Comparison of ENCODE assay signal across 12 cellular contexts in the genomic region with DNA sequence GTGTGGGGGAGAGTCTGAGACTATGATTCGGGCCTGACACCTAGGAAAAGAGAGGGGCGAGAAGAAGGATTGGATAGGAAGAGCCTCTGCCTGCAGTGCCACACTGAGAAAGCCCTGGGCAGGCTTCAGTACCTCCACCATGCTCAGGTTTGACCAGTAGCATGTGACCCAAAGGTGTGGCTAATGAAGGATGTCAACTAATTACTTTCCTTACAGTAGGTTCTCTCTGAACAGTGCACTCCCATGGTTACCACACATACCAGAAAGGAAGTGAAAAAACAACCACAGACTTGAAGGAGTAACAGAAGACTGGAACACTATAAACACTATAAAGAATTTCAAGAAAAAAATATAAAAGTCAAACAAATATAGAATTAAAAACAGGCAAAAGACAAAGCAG. TPM values are rescaled to one million over a fixed set of nuclear protein-coding genes. Genes with fewer than 3 reads are reported as not detected.
DNase-seq lines count a peak whose midpoint lies in the region; ATAC-seq, FAIRE-seq and TF ChIP-seq lines count a peak whose summit lies in the region.
"Had no signal": no experiment of that assay in that cellular context is flagged by ENCODE, and none has a peak within 500 bp of the region (broad histone marks: within the 10 kb centered on the region; RNA-seq: fewer than 3 reads in every experiment).

No MANE protein-coding gene starts in this region.

- ATAC-seq in GM18499 (IDR thresholded peaks at IDR 0.05; ENCODE audit: insufficient read depth, unreplicated experiment) (peak; percentile 96), GM19468 (IDR thresholded peaks at IDR 0.05; ENCODE audit: extremely low read depth, unreplicated experiment) (peak; percentile 94), HG03095 (IDR thresholded peaks at IDR 0.05; ENCODE audit: unreplicated experiment) (peak; percentile 73)

- 93% methylated on average over 2 of the region's 2 CpGs for WGBS in smooth muscle cell (ENCODE audit: low lambda C conversion rate)

- TF ChIP-seq CTCF in smooth muscle cell (IDR thresholded peaks at IDR 0.05; ENCODE audit: borderline replicate concordance, insufficient read depth, poor library complexity, severe bottlenecking) (no peak), kidney (IDR thresholded peaks at IDR 0.05; ENCODE audit: borderline replicate concordance, extremely low read depth, insufficient read depth) (no peak), endothelial cell (IDR thresholded peaks at IDR 0.05; ENCODE audit: unreplicated experiment) (no peak)

- H3K9me3 ChIP-seq in smooth muscle cell (replicated peaks; ENCODE audit: low read depth) (no peaks in the 10 kb centered on the region), kidney (ENCODE audit: control insufficient read depth in 1 of 2, low read length in 2 of 2) (no peaks in the 10 kb centered on the region)

- no peaks in the 10 kb centered on the region for H3K27me3 ChIP-seq in smooth muscle cell (ENCODE audit: low read depth)

- peaks cover 1% of the 10 kb centered on the region for H3K4me1 ChIP-seq in smooth muscle cell (ENCODE audit: low read depth)
- H3K4me1 ChIP-seq in kidney (ENCODE audit: control insufficient read depth in 1 of 2, insufficient read depth in 1 of 2, low read depth in 1 of 2, low read length in 2 of 2) = no peaks in the 10 kb centered on the region

- DNase-seq in RCC 7860 (ENCODE audit: low spot score) (no peak), smooth muscle cell (lab: John Stamatoyannopoulos, UW; ENCODE audit: unreplicated experiment) (no peak), COLO829 (ENCODE audit: low spot score) (no peak), kidney (no peak), endothelial cell (ENCODE audit: low spot score) (no peak)
- DNase-seq: activated effector memory CD4-positive, alpha-beta T cell treated with Interleukin-2 at 50 U/mL for 16 hours; effector CD8-positive, alpha-beta T cell; HCEC 1CT; NCI-H1930 had no signal

- H3K9ac ChIP-seq in smooth muscle cell (ENCODE audit: low read depth) = no peak overlapping the region
- H3K9ac ChIP-seq in kidney (ENCODE audit: low read length in 2 of 2) = no peak overlapping the region

- H3K79me2 ChIP-seq in smooth muscle cell (ENCODE audit: low read depth) = no peaks in the 10 kb centered on the region

- H3K27ac ChIP-seq in smooth muscle cell (ENCODE audit: low read depth) = no peak overlapping the region
- no peak overlapping the region for H3K27ac ChIP-seq in kidney (ENCODE audit: low read depth in 2 of 2, low read length in 2 of 2)

- intact Hi-C loops in kidney (cut with DNase I) = no loop called here

- H3K36me3 ChIP-seq in smooth muscle cell (ENCODE audit: low read depth) (no peaks in the 10 kb centered on the region), kidney (ENCODE audit: control insufficient read depth in 1 of 2, insufficient read depth in 2 of 2, low read length in 2 of 2) (peaks cover 0 to 4% of the 10 kb centered on the region in 2 donors)

- H4K20me1 ChIP-seq in smooth muscle cell (ENCODE audit: low read depth) = no peaks in the 10 kb centered on the region

- H3K4me3 ChIP-seq in smooth muscle cell (no peak overlapping the region), kidney (ENCODE audit: low read length in 2 of 2) (no peak overlapping the region)

- no peak overlapping the region for H3K4me3 Mint-ChIP-seq in endothelial cell (ENCODE audit: unreplicated experiment)

- peak; percentile 16 for FAIRE-seq in RCC 7860 (lab: Jason Lieb, UNC)
- FAIRE-seq in kidney (lab: Jason Lieb, UNC) = no peak

- no peaks in the 10 kb centered on the region for H3K9me3 Mint-ChIP-seq in endothelial cell (ENCODE audit: unreplicated experiment)

- H2AFZ ChIP-seq in smooth muscle cell (ENCODE audit: low read depth) = no peak overlapping the region

- H3K27me3 Mint-ChIP-seq in endothelial cell (ENCODE audit: unreplicated experiment) = no peaks in the 10 kb centered on the region

- no peaks in the 10 kb centered on the region for H3K4me1 Mint-ChIP-seq in endothelial cell (ENCODE audit: unreplicated experiment)

- H3K4me2 ChIP-seq in smooth muscle cell = no peak overlapping the region

- no peaks in the 10 kb centered on the region for H3K36me3 Mint-ChIP-seq in endothelial cell (ENCODE audit: low read depth, unreplicated experiment)

- no peak overlapping the region for H3K27ac Mint-ChIP-seq in endothelial cell (ENCODE audit: unreplicated experiment)

- H3F3A ChIP-seq in smooth muscle cell (ENCODE audit: low read depth) = no peaks in the 10 kb centered on the region

RNA-seq across cellular contexts. Expression of a gene that starts 46.2 kb away (rescaled TPM):
- 22.0 and 26.3 TPM in 2 replicates for total RNA-seq in smooth muscle cell
- polyA plus RNA-seq in smooth muscle cell = 272 and 291 TPM in 2 replicates
- 45.4 TPM for total RNA-seq in kidney
- 252 TPM for polyA plus RNA-seq in kidney (ENCODE audit: insufficient read depth, low read depth, low replicate concordance)
- total RNA-seq in endothelial cell (ENCODE audit: unreplicated experiment) = 60.4 TPM
